1 cellular context compared by ENCODE assay signal in genomic region chr1:62349470-62350233, GRCh38.
TF ChIP-seq lines count a peak whose summit lies in the region.

No MANE protein-coding gene starts in this region.

TF ChIP-seq in HepG2, 621 proteins besides CTCF, POLR2A, EP300 and RAD21 (continued from another document):
- TF ChIP-seq HOMEZ (CRISPR knock-in tag; IDR thresholded peaks at IDR 0.05; ENCODE audit: low read depth): no peak
